Comparison of ENCODE assay signal across 12 cellular contexts in genomic region chr3:120432105-120432860, GRCh38. TPM values are rescaled to one million over a fixed set of nuclear protein-coding genes. Genes with fewer than 3 reads are reported as not detected.
A peak's percentile ranks its signal among the peaks of the same experiment; 100 is the strongest.
DNase-seq lines count a peak whose midpoint lies in the region; TF ChIP-seq lines count a peak whose summit lies in the region.
"Had no signal": no experiment of that assay in that cellular context is flagged by ENCODE, and none has a peak within 500 bp of the region (broad histone marks: within the 10 kb centered on the region; RNA-seq: fewer than 3 reads in every experiment).

No MANE protein-coding gene starts in this region.

- TF ChIP-seq EP300 in esophagus muscularis mucosa (IDR thresholded peaks at IDR 0.05), result no peak
- no peak for TF ChIP-seq EP300 in tibial nerve (IDR thresholded peaks at IDR 0.05)

- H3K4me1 ChIP-seq in esophagus muscularis mucosa (peaks cover 84 to 100% (median 99%) of the 10 kb centered on the region in 4 donors), mesodermal cell (ENCODE audit: control insufficient read depth, insufficient read depth, low read length, poor library complexity, severe bottlenecking) (peaks cover 63% of the 10 kb centered on the region), tibial nerve (peaks cover 3 to 97% (median 33%) of the 10 kb centered on the region in 4 donors)

- peak; percentile 57 for DNase-seq in MG63
- no peak for DNase-seq in esophagus muscularis mucosa (ENCODE audit: extremely low spot score)
- no peak for DNase-seq in tibial nerve (ENCODE audit: low spot score in 2 of 2)
- no peak for DNase-seq in activated T-cell treated with anti-CD3 and anti-CD28 coated beads for 4 hours
- no peak for DNase-seq in SK-N-DZ (ENCODE audit: low spot score)
- DNase-seq in NCI-H1092 treated with DMSO at 0.1 percent for 48 hours (lab: John Stamatoyannopoulos, UW), result no peak
- DNase-seq in activated naive CD4-positive, alpha-beta T cell (lab: John Stamatoyannopoulos, UW), result no peak
- DNase-seq: MM.1S; small intestine; stimulated activated naive CD8-positive, alpha-beta T cell treated with anti-CD3 and anti-CD28 coated beads, Interleukin-15, amount 100 ng/mL, for 72 hours had no signal

- TF ChIP-seq POLR2A in esophagus muscularis mucosa (IDR thresholded peaks at IDR 0.05; ENCODE audit: low read depth) (no peak), tibial nerve (IDR thresholded peaks at IDR 0.05) (no peak)

- H3K36me3 ChIP-seq in MG63 (peaks cover 94% of the 10 kb centered on the region), esophagus muscularis mucosa (peaks cover 0 to 41% (median 13%) of the 10 kb centered on the region in 4 donors), mesodermal cell (ENCODE audit: control insufficient read depth, insufficient read depth, low read length) (peaks cover 81% of the 10 kb centered on the region), tibial nerve (peaks cover 0 to 22% (median 0%) of the 10 kb centered on the region in 3 donors)
- H3K36me3 ChIP-seq: cardiac muscle cell had no signal

- TF ChIP-seq CTCF in esophagus muscularis mucosa (IDR thresholded peaks at IDR 0.05), result no peak
- TF ChIP-seq CTCF in tibial nerve (IDR thresholded peaks at IDR 0.05), result no peak

- WGBS in esophagus muscularis mucosa, result 53% methylated on average over 4 of the region's 4 CpGs
- WGBS in mesodermal cell (ENCODE audit: insufficient coverage in 2 of 2), 2 experiments, result 83 to 90% methylated on average over 4 of the region's 4 CpGs
- WGBS in tibial nerve, 2 donors, result 33 to 34% methylated on average over 4 of the region's 4 CpGs

- H3K9me3 ChIP-seq in MG63, result no peaks in the 10 kb centered on the region
- H3K9me3 ChIP-seq in esophagus muscularis mucosa, result no peaks in the 10 kb centered on the region
- H3K9me3 ChIP-seq in mesodermal cell (ENCODE audit: control insufficient read depth, low read length), result no peaks in the 10 kb centered on the region
- no peaks in the 10 kb centered on the region for H3K9me3 ChIP-seq in tibial nerve

- intact Hi-C loops in esophagus muscularis mucosa (cut with DNase I), result no loop called here

- H3K4me3 ChIP-seq in MG63, result no peak overlapping the region
- H3K4me3 ChIP-seq in esophagus muscularis mucosa, result peak overlapping the region in 3 of 4 donors; percentile 9 to 36 (median 19)
- H3K4me3 ChIP-seq in mesodermal cell (ENCODE audit: extremely low read depth, insufficient read depth, low read length, poor library complexity, severe bottlenecking), result no peak overlapping the region
- no peak overlapping the region for H3K4me3 ChIP-seq in tibial nerve
- H3K4me3 ChIP-seq: cardiac muscle cell had no signal

- peak overlapping the region; percentile 74 to 87 (median 84) for H3K27ac ChIP-seq in esophagus muscularis mucosa (replicated peaks in 1 of 4)
- H3K27ac ChIP-seq in mesodermal cell (ENCODE audit: low read depth, low read length, severe bottlenecking), result peak overlapping the region; percentile 80
- H3K27ac ChIP-seq in tibial nerve, result peak overlapping the region in 3 of 4 donors; percentile 36 to 77 (median 74)
- H3K27ac ChIP-seq: cardiac muscle cell had no signal

- H3K27me3 ChIP-seq in MG63, result no peaks in the 10 kb centered on the region
- no peaks in the 10 kb centered on the region for H3K27me3 ChIP-seq in esophagus muscularis mucosa
- no peaks in the 10 kb centered on the region for H3K27me3 ChIP-seq in tibial nerve
- H3K27me3 ChIP-seq: cardiac muscle cell had no signal

RNA-seq across cellular contexts. Expression of gene FSTL1, which starts 18.5 kb away (rescaled TPM):
- total RNA-seq in MG63 (2014; rRNA removed; shearing (Covaris generic); ENCODE audit: low replicate concordance), result 642 and 656 TPM in 2 replicates
- 100 to 1,000 TPM; 409 to 701 (median 677) TPM for total RNA-seq in esophagus muscularis mucosa
- polyA plus RNA-seq in mesodermal cell (2013, experiment 1 of 2), result 649 TPM
- polyA plus RNA-seq in mesodermal cell (2013, experiment 2 of 2), result 512 TPM
- 100 to 1,000 TPM; 389 to 942 (median 486) TPM for total RNA-seq in tibial nerve
- 32.4 and 33.0 TPM in 2 replicates for polyA plus RNA-seq in SK-N-DZ (2014; cell fraction: cytosol; rRNA removed)
- 16.3 and 20.3 TPM in 2 replicates for polyA plus RNA-seq in SK-N-DZ (2014; cell fraction: nucleus; rRNA removed)

Comparison
In these comparisons a context has a peak if more than half of its experiments do, and no peak if none do; other contexts are left out.
1. H3K4me3 ChIP-seq: peak in esophagus muscularis mucosa (3 of 4); none in MG63 (single experiment), mesodermal cell (single experiment) and tibial nerve (0 of 4).
2. Peak in every context shown above with its lines, with median percentiles within 50 percentile points of each other: H3K27ac ChIP-seq.